8 cellular contexts compared by ENCODE assay signal in the genomic region with DNA sequence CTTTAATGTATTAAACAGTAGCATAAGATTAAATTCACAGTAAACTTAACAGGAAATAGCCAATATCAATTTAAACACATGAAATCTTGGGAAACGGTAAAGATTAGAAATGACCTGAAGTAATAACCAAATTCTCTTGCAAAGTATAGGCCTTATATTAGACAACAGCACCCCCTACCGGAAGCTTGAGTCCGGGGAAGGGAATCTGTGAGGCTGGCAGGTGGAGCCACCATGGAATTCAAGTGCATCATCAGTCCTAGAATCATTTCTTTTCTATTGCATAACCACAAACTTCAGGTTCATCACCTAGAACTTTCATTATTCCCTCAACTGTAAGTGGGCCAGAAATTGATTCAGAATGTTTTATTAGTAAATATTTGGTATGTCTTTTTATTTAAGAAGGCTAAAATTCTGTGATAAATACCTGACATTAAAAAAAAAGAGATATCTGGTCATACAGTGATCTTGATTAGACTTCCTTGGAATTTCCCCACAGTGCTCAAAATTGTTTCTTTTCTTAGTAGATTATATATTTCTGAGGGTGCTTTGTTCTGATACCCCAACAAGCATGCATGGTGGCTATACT. TPM values are rescaled to one million over a fixed set of nuclear protein-coding genes. Genes with fewer than 3 reads are reported as not detected.
DNase-seq lines count a peak whose midpoint lies in the region; ATAC-seq, FAIRE-seq and TF ChIP-seq lines count a peak whose summit lies in the region.

No MANE protein-coding gene starts in this region.

- no peaks in the 10 kb centered on the region for H3K36me3 ChIP-seq in kidney (ENCODE audit: control insufficient read depth in 1 of 2, insufficient read depth in 2 of 2, low read length in 2 of 2)

- peak; percentile 72 for TF ChIP-seq CTCF in WTC11 (IDR thresholded peaks at IDR 0.05)
- peak; percentile 87 for TF ChIP-seq CTCF in cardiac fibroblast (IDR thresholded peaks at IDR 0.05; ENCODE audit: low read depth, low read length)
- peak; percentile 74 for TF ChIP-seq CTCF in kidney (IDR thresholded peaks at IDR 0.05; ENCODE audit: borderline replicate concordance, extremely low read depth, insufficient read depth)

- no peaks in the 10 kb centered on the region for H3K9me3 ChIP-seq in kidney (ENCODE audit: control insufficient read depth in 1 of 2, low read length in 2 of 2)

- DNase-seq in EH (ENCODE audit: low read depth) (peak; percentile 73), NCI-H2171 treated with DMSO at 0.1 percent for 48 hours (lab: John Stamatoyannopoulos, UW) (peak; percentile 84), WTC11 (ENCODE audit: low spot score) (peak; percentile 77), cardiac fibroblast (ENCODE audit: low read depth in 2 of 2) (peak; percentile 85 to 90), kidney (peak; percentile 74), T1000 (lab: John Stamatoyannopoulos, UW) (no peak)
- peak; percentile 71 to 79 for DNase-seq in stimulated activated CD4-positive, alpha-beta T cell treated with anti-CD3 and anti-CD28 coated beads, Interleukin-2, amount 100 ng/mL, for 24 hours

- H3K36me3 Mint-ChIP-seq in WTC11 = no peaks in the 10 kb centered on the region

- H3K9me3 Mint-ChIP-seq in WTC11 = no peaks in the 10 kb centered on the region

- intact Hi-C loops in kidney (cut with DNase I) = no loop called here

- CTCF ChIA-PET in WTC11 (lab: Charles Lee) = interaction anchor here (0.5 to 1.9 kb wide), 12 partner anchors 18 to 835 kb away, joined by 3 to 7 read pairs (median 3); no protein-coding TSS in a partner anchor

- no peak overlapping the region for H3K27ac ChIP-seq in kidney (ENCODE audit: low read depth in 2 of 2, low read length in 2 of 2)

- H3K4me1 Mint-ChIP-seq in WTC11 = no peaks in the 10 kb centered on the region

- H3K4me1 ChIP-seq in kidney (ENCODE audit: control insufficient read depth in 1 of 2, insufficient read depth in 1 of 2, low read depth in 1 of 2, low read length in 2 of 2) = no peaks in the 10 kb centered on the region

- H3K4me3 Mint-ChIP-seq in WTC11 = no peak overlapping the region

- H3K27ac Mint-ChIP-seq in WTC11 = no peak overlapping the region

- H3K9ac ChIP-seq in kidney (ENCODE audit: low read length in 2 of 2) = no peak overlapping the region

- POLR2A ChIA-PET in WTC11 (lab: Charles Lee) = no interaction called here

- ATAC-seq in HG02798 (IDR thresholded peaks at IDR 0.05; ENCODE audit: poor library complexity, unreplicated experiment) (peak; percentile 67), WTC11 (peak; percentile 39; the same call in 1 of the 2 replicates)

- peak; percentile 94 for FAIRE-seq in kidney (lab: Jason Lieb, UNC)

- H3K4me3 ChIP-seq in cardiac fibroblast (replicated peaks in 1 of 2; ENCODE audit: low read depth in 2 of 2, low read length in 2 of 2) = no peak overlapping the region
- no peak overlapping the region for H3K4me3 ChIP-seq in kidney (ENCODE audit: low read length in 2 of 2)

- no peaks in the 10 kb centered on the region for H3K27me3 Mint-ChIP-seq in WTC11 (ENCODE audit: low read depth)

TF ChIP-seq in WTC11, 78 proteins besides CTCF, POLR2A, EP300 and RAD21:
- TF ChIP-seq, protein P1, sequence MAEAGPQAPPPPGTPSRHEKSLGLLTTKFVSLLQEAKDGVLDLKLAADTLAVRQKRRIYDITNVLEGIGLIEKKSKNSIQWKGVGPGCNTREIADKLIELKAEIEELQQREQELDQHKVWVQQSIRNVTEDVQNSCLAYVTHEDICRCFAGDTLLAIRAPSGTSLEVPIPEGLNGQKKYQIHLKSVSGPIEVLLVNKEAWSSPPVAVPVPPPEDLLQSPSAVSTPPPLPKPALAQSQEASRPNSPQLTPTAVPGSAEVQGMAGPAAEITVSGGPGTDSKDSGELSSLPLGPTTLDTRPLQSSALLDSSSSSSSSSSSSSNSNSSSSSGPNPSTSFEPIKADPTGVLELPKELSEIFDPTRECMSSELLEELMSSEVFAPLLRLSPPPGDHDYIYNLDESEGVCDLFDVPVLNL (CRISPR knock-in tag; IDR thresholded peaks at IDR 0.05; ENCODE audit: borderline replicate concordance, low read depth) = no peak
- TF ChIP-seq, protein P2, sequence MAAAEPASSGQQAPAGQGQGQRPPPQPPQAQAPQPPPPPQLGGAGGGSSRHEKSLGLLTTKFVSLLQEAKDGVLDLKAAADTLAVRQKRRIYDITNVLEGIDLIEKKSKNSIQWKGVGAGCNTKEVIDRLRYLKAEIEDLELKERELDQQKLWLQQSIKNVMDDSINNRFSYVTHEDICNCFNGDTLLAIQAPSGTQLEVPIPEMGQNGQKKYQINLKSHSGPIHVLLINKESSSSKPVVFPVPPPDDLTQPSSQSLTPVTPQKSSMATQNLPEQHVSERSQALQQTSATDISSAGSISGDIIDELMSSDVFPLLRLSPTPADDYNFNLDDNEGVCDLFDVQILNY (CRISPR knock-in tag; IDR thresholded peaks at IDR 0.05) = no peak
- TF ChIP-seq TEAD4 (CRISPR knock-in tag; IDR thresholded peaks at IDR 0.05) (no peak), ESRRA (CRISPR knock-in tag; IDR thresholded peaks at IDR 0.05; ENCODE audit: borderline replicate concordance) (no peak), HMGA2 (CRISPR knock-in tag; IDR thresholded peaks at IDR 0.05) (no peak)
- TF ChIP-seq, protein P3, sequence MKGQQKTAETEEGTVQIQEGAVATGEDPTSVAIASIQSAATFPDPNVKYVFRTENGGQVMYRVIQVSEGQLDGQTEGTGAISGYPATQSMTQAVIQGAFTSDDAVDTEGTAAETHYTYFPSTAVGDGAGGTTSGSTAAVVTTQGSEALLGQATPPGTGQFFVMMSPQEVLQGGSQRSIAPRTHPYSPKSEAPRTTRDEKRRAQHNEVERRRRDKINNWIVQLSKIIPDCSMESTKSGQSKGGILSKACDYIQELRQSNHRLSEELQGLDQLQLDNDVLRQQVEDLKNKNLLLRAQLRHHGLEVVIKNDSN (CRISPR knock-in tag; IDR thresholded peaks at IDR 0.05) = no peak

RNA-seq across cellular contexts. Expression of a gene that starts 48.6 kb away (rescaled TPM):
- 40.4 to 48.5 TPM (median 43.8 TPM) in 3 replicates for total RNA-seq in WTC11 (2021)
- total RNA-seq in kidney = 49.4 TPM
- 18.3 TPM for polyA plus RNA-seq in kidney (ENCODE audit: insufficient read depth, low read depth, low replicate concordance)

RNA-seq across cellular contexts. Expression of a gene that starts 48.6 kb away (rescaled TPM):
- total RNA-seq in WTC11 (2021) = 71.5 to 80.4 TPM (median 74.2 TPM) in 3 replicates
- 52.2 TPM for total RNA-seq in kidney
- polyA plus RNA-seq in kidney (ENCODE audit: insufficient read depth, low read depth, low replicate concordance) = 11.6 TPM
